1 cellular context compared by ENCODE assay signal in the genomic region with DNA sequence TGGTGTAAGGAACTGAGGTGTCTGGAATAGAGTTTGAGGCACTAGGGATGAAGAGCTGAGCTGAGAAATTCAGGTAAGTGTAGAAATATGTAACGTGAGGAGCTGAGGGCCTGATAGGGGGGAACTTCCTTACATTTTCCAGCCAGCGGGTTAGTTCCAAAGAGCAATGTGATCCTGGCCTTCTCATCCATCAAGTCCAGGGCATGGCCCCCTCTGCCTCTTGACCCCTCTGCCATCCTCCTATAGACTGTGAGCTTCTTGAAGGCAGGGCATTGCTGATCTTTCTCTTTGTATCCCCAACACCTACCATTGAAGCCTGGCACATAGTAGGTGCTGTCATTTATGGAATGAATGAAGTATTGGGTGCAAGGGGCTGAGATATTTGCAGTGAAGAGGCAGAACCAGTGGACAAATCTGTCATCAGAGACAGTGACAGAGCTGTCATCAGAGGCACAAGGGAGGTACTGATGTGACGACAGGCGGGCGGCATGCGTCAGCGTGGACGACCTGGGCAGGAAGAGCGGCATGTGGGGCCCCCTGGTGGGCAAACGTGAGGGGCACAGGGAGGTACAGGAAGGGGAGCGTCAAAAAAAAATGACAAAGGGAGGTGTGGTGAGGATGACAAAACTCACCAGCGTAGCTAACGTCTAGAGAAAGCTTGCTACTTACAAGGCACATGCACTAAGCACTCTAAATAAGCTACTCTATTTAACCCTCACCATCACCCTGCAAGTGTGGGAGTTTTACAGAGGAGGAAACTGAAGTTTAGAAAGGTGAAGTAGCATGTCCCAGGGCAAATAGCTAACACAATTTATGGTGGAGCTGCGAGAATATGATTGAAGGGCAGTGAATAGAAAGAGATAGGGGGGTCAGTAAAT.
TF ChIP-seq lines count a peak whose summit lies in the region.

No MANE protein-coding gene starts in this region.

TF ChIP-seq in HepG2, 621 proteins besides CTCF, POLR2A, EP300 and RAD21 (continued from another document and continues in another):
- TF ChIP-seq, protein P1, sequence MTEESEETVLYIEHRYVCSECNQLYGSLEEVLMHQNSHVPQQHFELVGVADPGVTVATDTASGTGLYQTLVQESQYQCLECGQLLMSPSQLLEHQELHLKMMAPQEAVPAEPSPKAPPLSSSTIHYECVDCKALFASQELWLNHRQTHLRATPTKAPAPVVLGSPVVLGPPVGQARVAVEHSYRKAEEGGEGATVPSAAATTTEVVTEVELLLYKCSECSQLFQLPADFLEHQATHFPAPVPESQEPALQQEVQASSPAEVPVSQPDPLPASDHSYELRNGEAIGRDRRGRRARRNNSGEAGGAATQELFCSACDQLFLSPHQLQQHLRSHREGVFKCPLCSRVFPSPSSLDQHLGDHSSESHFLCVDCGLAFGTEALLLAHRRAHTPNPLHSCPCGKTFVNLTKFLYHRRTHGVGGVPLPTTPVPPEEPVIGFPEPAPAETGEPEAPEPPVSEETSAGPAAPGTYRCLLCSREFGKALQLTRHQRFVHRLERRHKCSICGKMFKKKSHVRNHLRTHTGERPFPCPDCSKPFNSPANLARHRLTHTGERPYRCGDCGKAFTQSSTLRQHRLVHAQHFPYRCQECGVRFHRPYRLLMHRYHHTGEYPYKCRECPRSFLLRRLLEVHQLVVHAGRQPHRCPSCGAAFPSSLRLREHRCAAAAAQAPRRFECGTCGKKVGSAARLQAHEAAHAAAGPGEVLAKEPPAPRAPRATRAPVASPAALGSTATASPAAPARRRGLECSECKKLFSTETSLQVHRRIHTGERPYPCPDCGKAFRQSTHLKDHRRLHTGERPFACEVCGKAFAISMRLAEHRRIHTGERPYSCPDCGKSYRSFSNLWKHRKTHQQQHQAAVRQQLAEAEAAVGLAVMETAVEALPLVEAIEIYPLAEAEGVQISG (CRISPR knock-in tag; IDR thresholded peaks at IDR 0.05), result 0 out of 2 replicates have a peak, but pooled peaks have one; percentile 24
- no peak for TF ChIP-seq KDM6A (CRISPR knock-in tag; IDR thresholded peaks at IDR 0.05; ENCODE audit: low read depth)
- TF ChIP-seq CREM (IDR thresholded peaks at IDR 0.05), result peak; percentile 59
- TF ChIP-seq CREM (CRISPR knock-in tag; IDR thresholded peaks at IDR 0.05), result no peak
- no peak for TF ChIP-seq TRIM24 (CRISPR knock-in tag; IDR thresholded peaks at IDR 0.05)
- 0 out of 2 replicates have a peak, but pooled peaks have one; percentile 27 for TF ChIP-seq REL (CRISPR knock-in tag; conservative IDR thresholded peaks at IDR 0.05)
- no peak for TF ChIP-seq ZNF383 (CRISPR knock-in tag; IDR thresholded peaks at IDR 0.05; ENCODE audit: borderline replicate concordance)
- TF ChIP-seq ARNT (IDR thresholded peaks at IDR 0.05), result no peak
- TF ChIP-seq, protein P2, sequence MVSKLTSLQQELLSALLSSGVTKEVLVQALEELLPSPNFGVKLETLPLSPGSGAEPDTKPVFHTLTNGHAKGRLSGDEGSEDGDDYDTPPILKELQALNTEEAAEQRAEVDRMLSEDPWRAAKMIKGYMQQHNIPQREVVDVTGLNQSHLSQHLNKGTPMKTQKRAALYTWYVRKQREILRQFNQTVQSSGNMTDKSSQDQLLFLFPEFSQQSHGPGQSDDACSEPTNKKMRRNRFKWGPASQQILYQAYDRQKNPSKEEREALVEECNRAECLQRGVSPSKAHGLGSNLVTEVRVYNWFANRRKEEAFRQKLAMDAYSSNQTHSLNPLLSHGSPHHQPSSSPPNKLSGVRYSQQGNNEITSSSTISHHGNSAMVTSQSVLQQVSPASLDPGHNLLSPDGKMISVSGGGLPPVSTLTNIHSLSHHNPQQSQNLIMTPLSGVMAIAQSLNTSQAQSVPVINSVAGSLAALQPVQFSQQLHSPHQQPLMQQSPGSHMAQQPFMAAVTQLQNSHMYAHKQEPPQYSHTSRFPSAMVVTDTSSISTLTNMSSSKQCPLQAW (CRISPR knock-in tag; IDR thresholded peaks at IDR 0.05), result no peak
- no peak for TF ChIP-seq ZNF382 (CRISPR knock-in tag; IDR thresholded peaks at IDR 0.05; ENCODE audit: borderline replicate concordance)
- TF ChIP-seq, protein P3, sequence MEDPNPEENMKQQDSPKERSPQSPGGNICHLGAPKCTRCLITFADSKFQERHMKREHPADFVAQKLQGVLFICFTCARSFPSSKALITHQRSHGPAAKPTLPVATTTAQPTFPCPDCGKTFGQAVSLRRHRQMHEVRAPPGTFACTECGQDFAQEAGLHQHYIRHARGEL (CRISPR knock-in tag; IDR thresholded peaks at IDR 0.05), result no peak
- no peak for TF ChIP-seq NCOA5 (CRISPR knock-in tag; IDR thresholded peaks at IDR 0.05)
- peak; percentile 81 for TF ChIP-seq SAP130 (CRISPR knock-in tag; IDR thresholded peaks at IDR 0.05; ENCODE audit: low read depth)
- TF ChIP-seq ZBTB21 (CRISPR knock-in tag; IDR thresholded peaks at IDR 0.05), result peak; percentile 94
- TF ChIP-seq, protein P4, sequence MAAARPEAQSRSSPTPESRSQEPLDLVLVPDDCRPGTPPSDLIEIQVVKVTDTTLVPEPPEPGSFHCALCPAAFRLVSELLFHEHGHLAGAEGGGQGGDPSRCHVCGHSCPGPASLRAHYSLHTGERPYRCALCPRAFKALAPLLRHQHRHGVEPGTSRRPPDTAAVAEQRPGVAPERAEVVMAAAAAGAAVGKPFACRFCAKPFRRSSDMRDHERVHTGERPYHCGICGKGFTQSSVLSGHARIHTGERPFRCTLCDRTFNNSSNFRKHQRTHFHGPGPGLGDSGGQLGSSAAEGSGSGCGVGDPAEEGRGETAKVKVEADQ (CRISPR knock-in tag; IDR thresholded peaks at IDR 0.05; ENCODE audit: borderline replicate concordance), result no peak
- peak; percentile 24; the same call in 1 of the 2 replicates for TF ChIP-seq ZNF331 (CRISPR knock-in tag; IDR thresholded peaks at IDR 0.05)
- TF ChIP-seq ZNF350 (CRISPR knock-in tag; IDR thresholded peaks at IDR 0.05; ENCODE audit: borderline replicate concordance, low read depth), result no peak
- peak; percentile 22; the same call in 1 of the 2 replicates for TF ChIP-seq KDM5B (CRISPR knock-in tag; IDR thresholded peaks at IDR 0.05; ENCODE audit: borderline replicate concordance)
- no peak for TF ChIP-seq ZNF790 (CRISPR knock-in tag; IDR thresholded peaks at IDR 0.05; ENCODE audit: borderline replicate concordance)
- TF ChIP-seq ZFP36L1 (CRISPR knock-in tag; IDR thresholded peaks at IDR 0.05), result no peak
- no peak for TF ChIP-seq ZNF83 (CRISPR knock-in tag; IDR thresholded peaks at IDR 0.05; ENCODE audit: borderline replicate concordance)
- no peak for TF ChIP-seq IRX3 (CRISPR knock-in tag; IDR thresholded peaks at IDR 0.05; ENCODE audit: borderline replicate concordance, low read depth)
- TF ChIP-seq ZNF329 (CRISPR knock-in tag; IDR thresholded peaks at IDR 0.05; ENCODE audit: low read depth), result 0 out of 2 replicates have a peak, but pooled peaks have one; percentile 23
- no peak for TF ChIP-seq SIN3B (IDR thresholded peaks at IDR 0.05; ENCODE audit: low read length)
- TF ChIP-seq ZFY (CRISPR knock-in tag; IDR thresholded peaks at IDR 0.05), result no peak
- peak; percentile 10; the same call in 1 of the 2 replicates for TF ChIP-seq BCL6 (CRISPR knock-in tag; IDR thresholded peaks at IDR 0.05)
- TF ChIP-seq, protein P5, sequence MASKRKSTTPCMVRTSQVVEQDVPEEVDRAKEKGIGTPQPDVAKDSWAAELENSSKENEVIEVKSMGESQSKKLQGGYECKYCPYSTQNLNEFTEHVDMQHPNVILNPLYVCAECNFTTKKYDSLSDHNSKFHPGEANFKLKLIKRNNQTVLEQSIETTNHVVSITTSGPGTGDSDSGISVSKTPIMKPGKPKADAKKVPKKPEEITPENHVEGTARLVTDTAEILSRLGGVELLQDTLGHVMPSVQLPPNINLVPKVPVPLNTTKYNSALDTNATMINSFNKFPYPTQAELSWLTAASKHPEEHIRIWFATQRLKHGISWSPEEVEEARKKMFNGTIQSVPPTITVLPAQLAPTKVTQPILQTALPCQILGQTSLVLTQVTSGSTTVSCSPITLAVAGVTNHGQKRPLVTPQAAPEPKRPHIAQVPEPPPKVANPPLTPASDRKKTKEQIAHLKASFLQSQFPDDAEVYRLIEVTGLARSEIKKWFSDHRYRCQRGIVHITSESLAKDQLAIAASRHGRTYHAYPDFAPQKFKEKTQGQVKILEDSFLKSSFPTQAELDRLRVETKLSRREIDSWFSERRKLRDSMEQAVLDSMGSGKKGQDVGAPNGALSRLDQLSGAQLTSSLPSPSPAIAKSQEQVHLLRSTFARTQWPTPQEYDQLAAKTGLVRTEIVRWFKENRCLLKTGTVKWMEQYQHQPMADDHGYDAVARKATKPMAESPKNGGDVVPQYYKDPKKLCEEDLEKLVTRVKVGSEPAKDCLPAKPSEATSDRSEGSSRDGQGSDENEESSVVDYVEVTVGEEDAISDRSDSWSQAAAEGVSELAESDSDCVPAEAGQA (IDR thresholded peaks at IDR 0.05; ENCODE audit: low read depth), result peak; percentile 79
- TF ChIP-seq, protein P5 (CRISPR knock-in tag; IDR thresholded peaks at IDR 0.05; ENCODE audit: borderline replicate concordance), result no peak
- TF ChIP-seq NFKB2 (CRISPR knock-in tag; IDR thresholded peaks at IDR 0.05; ENCODE audit: borderline replicate concordance), result peak; percentile 45; the same call in 1 of the 2 replicates
- TF ChIP-seq, protein P6, sequence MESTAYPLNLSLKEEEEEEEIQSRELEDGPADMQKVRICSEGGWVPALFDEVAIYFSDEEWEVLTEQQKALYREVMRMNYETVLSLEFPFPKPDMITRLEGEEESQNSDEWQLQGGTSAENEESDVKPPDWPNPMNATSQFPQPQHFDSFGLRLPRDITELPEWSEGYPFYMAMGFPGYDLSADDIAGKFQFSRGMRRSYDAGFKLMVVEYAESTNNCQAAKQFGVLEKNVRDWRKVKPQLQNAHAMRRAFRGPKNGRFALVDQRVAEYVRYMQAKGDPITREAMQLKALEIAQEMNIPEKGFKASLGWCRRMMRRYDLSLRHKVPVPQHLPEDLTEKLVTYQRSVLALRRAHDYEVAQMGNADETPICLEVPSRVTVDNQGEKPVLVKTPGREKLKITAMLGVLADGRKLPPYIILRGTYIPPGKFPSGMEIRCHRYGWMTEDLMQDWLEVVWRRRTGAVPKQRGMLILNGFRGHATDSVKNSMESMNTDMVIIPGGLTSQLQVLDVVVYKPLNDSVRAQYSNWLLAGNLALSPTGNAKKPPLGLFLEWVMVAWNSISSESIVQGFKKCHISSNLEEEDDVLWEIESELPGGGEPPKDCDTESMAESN (CRISPR knock-in tag; conservative IDR thresholded peaks at IDR 0.05), result peak; percentile 62; the same call in 1 of the 2 replicates
- 0 out of 2 replicates have a peak, but pooled peaks have one; percentile 29 for TF ChIP-seq ZBTB38 (CRISPR knock-in tag; IDR thresholded peaks at IDR 0.05)
- TF ChIP-seq ZFP37 (CRISPR knock-in tag; IDR thresholded peaks at IDR 0.05; ENCODE audit: borderline replicate concordance), result no peak
- TF ChIP-seq ZNF121 (CRISPR knock-in tag; IDR thresholded peaks at IDR 0.05), result no peak
- TF ChIP-seq SALL1 (CRISPR knock-in tag; IDR thresholded peaks at IDR 0.05), result peak; percentile 70; the same call in 1 of the 2 replicates
- TF ChIP-seq ZNF564 (CRISPR knock-in tag; IDR thresholded peaks at IDR 0.05), result no peak
- TF ChIP-seq, protein P7, sequence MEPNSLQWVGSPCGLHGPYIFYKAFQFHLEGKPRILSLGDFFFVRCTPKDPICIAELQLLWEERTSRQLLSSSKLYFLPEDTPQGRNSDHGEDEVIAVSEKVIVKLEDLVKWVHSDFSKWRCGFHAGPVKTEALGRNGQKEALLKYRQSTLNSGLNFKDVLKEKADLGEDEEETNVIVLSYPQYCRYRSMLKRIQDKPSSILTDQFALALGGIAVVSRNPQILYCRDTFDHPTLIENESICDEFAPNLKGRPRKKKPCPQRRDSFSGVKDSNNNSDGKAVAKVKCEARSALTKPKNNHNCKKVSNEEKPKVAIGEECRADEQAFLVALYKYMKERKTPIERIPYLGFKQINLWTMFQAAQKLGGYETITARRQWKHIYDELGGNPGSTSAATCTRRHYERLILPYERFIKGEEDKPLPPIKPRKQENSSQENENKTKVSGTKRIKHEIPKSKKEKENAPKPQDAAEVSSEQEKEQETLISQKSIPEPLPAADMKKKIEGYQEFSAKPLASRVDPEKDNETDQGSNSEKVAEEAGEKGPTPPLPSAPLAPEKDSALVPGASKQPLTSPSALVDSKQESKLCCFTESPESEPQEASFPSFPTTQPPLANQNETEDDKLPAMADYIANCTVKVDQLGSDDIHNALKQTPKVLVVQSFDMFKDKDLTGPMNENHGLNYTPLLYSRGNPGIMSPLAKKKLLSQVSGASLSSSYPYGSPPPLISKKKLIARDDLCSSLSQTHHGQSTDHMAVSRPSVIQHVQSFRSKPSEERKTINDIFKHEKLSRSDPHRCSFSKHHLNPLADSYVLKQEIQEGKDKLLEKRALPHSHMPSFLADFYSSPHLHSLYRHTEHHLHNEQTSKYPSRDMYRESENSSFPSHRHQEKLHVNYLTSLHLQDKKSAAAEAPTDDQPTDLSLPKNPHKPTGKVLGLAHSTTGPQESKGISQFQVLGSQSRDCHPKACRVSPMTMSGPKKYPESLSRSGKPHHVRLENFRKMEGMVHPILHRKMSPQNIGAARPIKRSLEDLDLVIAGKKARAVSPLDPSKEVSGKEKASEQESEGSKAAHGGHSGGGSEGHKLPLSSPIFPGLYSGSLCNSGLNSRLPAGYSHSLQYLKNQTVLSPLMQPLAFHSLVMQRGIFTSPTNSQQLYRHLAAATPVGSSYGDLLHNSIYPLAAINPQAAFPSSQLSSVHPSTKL (CRISPR knock-in tag; IDR thresholded peaks at IDR 0.05), result no peak; the same call in 1 of the 2 replicates
- no peak for TF ChIP-seq ZFP1 (CRISPR knock-in tag; IDR thresholded peaks at IDR 0.05)
- no peak for TF ChIP-seq PTBP1 (IDR thresholded peaks at IDR 0.05; ENCODE audit: low read depth, low read length, poor library complexity, severe bottlenecking)
- no peak; the same call in 1 of the 2 replicates for TF ChIP-seq ZKSCAN8 (CRISPR knock-in tag; IDR thresholded peaks at IDR 0.05; ENCODE audit: borderline replicate concordance)
- no peak for TF ChIP-seq HNRNPUL1 (IDR thresholded peaks at IDR 0.05; ENCODE audit: low read depth, low read length)
- TF ChIP-seq GABPB1 (CRISPR knock-in tag; IDR thresholded peaks at IDR 0.05), result peak; percentile 72
- TF ChIP-seq, protein P8, sequence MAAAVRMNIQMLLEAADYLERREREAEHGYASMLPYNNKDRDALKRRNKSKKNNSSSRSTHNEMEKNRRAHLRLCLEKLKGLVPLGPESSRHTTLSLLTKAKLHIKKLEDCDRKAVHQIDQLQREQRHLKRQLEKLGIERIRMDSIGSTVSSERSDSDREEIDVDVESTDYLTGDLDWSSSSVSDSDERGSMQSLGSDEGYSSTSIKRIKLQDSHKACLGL (CRISPR knock-in tag; IDR thresholded peaks at IDR 0.05), result no peak
- TF ChIP-seq ZNF431 (CRISPR knock-in tag; IDR thresholded peaks at IDR 0.05; ENCODE audit: borderline replicate concordance, low read depth), result 0 out of 2 replicates have a peak, but pooled peaks have one; percentile 28
